ENCODE assay signal across 11 cellular contexts in the genomic region with DNA sequence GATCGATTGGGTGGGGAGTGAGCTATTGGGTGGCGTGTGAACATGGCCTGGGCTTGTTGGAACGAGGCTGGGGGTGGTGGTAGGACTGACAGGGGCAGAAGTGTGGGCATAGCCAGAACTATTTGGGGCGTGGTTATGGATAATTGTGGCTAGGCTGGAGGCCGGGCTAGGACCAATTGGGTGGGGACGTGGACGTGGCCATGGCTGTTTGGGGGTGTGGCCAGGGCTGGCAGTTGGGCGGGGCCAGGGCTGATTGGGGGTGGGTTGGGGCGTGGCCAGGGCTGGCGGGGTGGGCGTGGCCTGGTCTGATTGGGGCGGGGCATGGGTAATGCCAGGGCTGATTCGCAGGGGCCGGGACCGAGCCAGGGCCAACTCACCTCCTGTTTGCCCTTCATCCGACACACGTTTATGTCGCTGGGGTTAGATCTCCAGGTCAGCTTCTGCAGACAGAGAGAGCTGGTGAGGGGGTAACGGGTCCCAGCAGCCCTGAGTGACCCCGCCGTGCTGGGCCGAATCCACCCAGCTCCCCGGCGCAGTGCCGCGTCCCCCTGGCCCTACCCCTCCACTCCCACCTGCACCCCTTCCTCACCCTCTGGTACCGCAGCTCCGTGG. TPM values are rescaled to one million over a fixed set of nuclear protein-coding genes. Genes with fewer than 3 reads are reported as not detected.
DNase-seq lines count a peak whose midpoint lies in the region; ATAC-seq and TF ChIP-seq lines count a peak whose summit lies in the region.
"Had no signal": no experiment of that assay in that cellular context is flagged by ENCODE, and none has a peak within 500 bp of the region (broad histone marks: within the 10 kb centered on the region; RNA-seq: fewer than 3 reads in every experiment).

No MANE protein-coding gene starts in this region.

- peaks cover 29% of the 10 kb centered on the region for H3K36me3 Mint-ChIP-seq in endothelial cell (ENCODE audit: low read depth, unreplicated experiment)
- H3K36me3 Mint-ChIP-seq: CD8-positive, alpha-beta T cell had no signal

- H3K27me3 Mint-ChIP-seq in endothelial cell (ENCODE audit: unreplicated experiment): peaks cover 6% of the 10 kb centered on the region
- H3K27me3 Mint-ChIP-seq: brain had no signal

- DNase-seq in activated effector memory CD4-positive, alpha-beta T cell treated with anti-CD3 and anti-CD28 coated beads, Interleukin-2, amount 50 U/mL, for 16 hours: peak; percentile 69
- DNase-seq in activated effector memory CD4-positive, alpha-beta T cell treated with Interleukin-2 at 50 U/mL for 16 hours: no peak
- DNase-seq in NOMO-1 treated with DMSO at 0.1 percent for 48 hours (lab: John Stamatoyannopoulos, UW; ENCODE audit: unreplicated experiment): peak; percentile 48
- DNase-seq in epithelial cell of esophagus (ENCODE audit: low read depth): peak; percentile 33
- peak; percentile 13 for DNase-seq in stimulated activated CD8-positive, alpha-beta memory T cell treated with anti-CD3 and anti-CD28 coated beads, Interleukin-7, amount 100 ng/mL, for 24 hours (ENCODE audit: low read depth)
- DNase-seq in endothelial cell (ENCODE audit: low spot score): no peak
- DNase-seq in inferior parietal cortex (ENCODE audit: extremely low spot score): no peak
- DNase-seq: SHP77 had no signal

- H3K9me3 Mint-ChIP-seq in endothelial cell (ENCODE audit: unreplicated experiment): no peaks in the 10 kb centered on the region
- H3K9me3 Mint-ChIP-seq: CD8-positive, alpha-beta T cell had no signal

- no peak overlapping the region for H3K4me3 Mint-ChIP-seq in endothelial cell (ENCODE audit: unreplicated experiment)
- H3K4me3 Mint-ChIP-seq: brain; CD8-positive, alpha-beta T cell had no signal

- TF ChIP-seq CTCF in epithelial cell of esophagus (IDR thresholded peaks at IDR 0.05; ENCODE audit: insufficient read depth, low read depth, low read length, missing control alignments): no peak
- TF ChIP-seq CTCF in endothelial cell (IDR thresholded peaks at IDR 0.05; ENCODE audit: unreplicated experiment): no peak

- peaks cover 16% of the 10 kb centered on the region for H3K4me1 Mint-ChIP-seq in endothelial cell (ENCODE audit: unreplicated experiment)
- H3K4me1 Mint-ChIP-seq: brain had no signal

- H3K4me3 ChIP-seq in epithelial cell of esophagus (ENCODE audit: low read length): no peak overlapping the region

- no peak overlapping the region for H3K27ac Mint-ChIP-seq in endothelial cell (ENCODE audit: unreplicated experiment)
- H3K27ac Mint-ChIP-seq: brain; CD8-positive, alpha-beta T cell had no signal

- no peak for ATAC-seq in HG03571 (IDR thresholded peaks at IDR 0.05; ENCODE audit: unreplicated experiment)
- ATAC-seq: CD8-positive, alpha-beta T cell had no signal

RNA-seq across cellular contexts. Expression of gene SEMA6B, which starts 2.8 kb away (rescaled TPM):
- 43.7 TPM for total RNA-seq in endothelial cell (ENCODE audit: unreplicated experiment)

RNA-seq across cellular contexts. Expression of gene LRG1, which starts 16.8 kb away (rescaled TPM):
- total RNA-seq in endothelial cell (ENCODE audit: unreplicated experiment): 2.2 TPM
- total RNA-seq: CD8-positive, alpha-beta T cell had no signal

RNA-seq across cellular contexts. Expression of gene PLIN5, which starts 21.7 kb away (rescaled TPM):
- total RNA-seq in endothelial cell (ENCODE audit: unreplicated experiment): 0.64 TPM

RNA-seq across cellular contexts. Expression of gene PLIN4, which starts 38.4 kb away (rescaled TPM):
- 0.13 TPM for total RNA-seq in endothelial cell (ENCODE audit: unreplicated experiment)

Comparison
In these comparisons a context has a peak if more than half of its experiments do, and no peak if none do; other contexts are left out.
1. DNase-seq: peak in activated effector memory CD4-positive, alpha-beta T cell treated with anti-CD3 and anti-CD28 coated beads, Interleukin-2, amount 50 U/mL, for 16 hours (single experiment), NOMO-1 treated with DMSO at 0.1 percent for 48 hours (single experiment), epithelial cell of esophagus (single experiment) and stimulated activated CD8-positive, alpha-beta memory T cell treated with anti-CD3 and anti-CD28 coated beads, Interleukin-7, amount 100 ng/mL, for 24 hours (single experiment); none in activated effector memory CD4-positive, alpha-beta T cell treated with Interleukin-2 at 50 U/mL for 16 hours (single experiment), endothelial cell (single experiment) and inferior parietal cortex (single experiment).